Comparison of ENCODE assay signal across 8 cellular contexts in genomic region chr15:99076555-99077308, GRCh38. TPM values are rescaled to one million over a fixed set of nuclear protein-coding genes. Genes with fewer than 3 reads are reported as not detected.
A peak's percentile ranks its signal among the peaks of the same experiment; 100 is the strongest.
DNase-seq lines count a peak whose midpoint lies in the region; ATAC-seq, FAIRE-seq and TF ChIP-seq lines count a peak whose summit lies in the region.

No MANE protein-coding gene starts in this region.

- H3K36me3 ChIP-seq in neural cell (ENCODE audit: insufficient read depth, low read length), result no peaks in the 10 kb centered on the region

- peaks cover 5% of the 10 kb centered on the region for H3K4me1 Mint-ChIP-seq in activated T-cell treated with anti-CD3 and anti-CD28 coated beads, Interleukin-2, amount 50 U/mL, for 72 hours (ENCODE audit: low read depth)

- H3K9ac ChIP-seq in neural cell (ENCODE audit: low read length), result no peak overlapping the region

- peak overlapping the region; percentile 77 to 80 for H3K4me3 Mint-ChIP-seq in activated T-cell treated with anti-CD3 and anti-CD28 coated beads, Interleukin-2, amount 50 U/mL, for 72 hours

- peak overlapping the region; percentile 85 for H3K27ac Mint-ChIP-seq in activated T-cell treated with anti-CD3 and anti-CD28 coated beads, Interleukin-2, amount 50 U/mL, for 72 hours

- peaks cover 24% of the 10 kb centered on the region for H3K27me3 Mint-ChIP-seq in activated T-cell treated with anti-CD3 and anti-CD28 coated beads, Interleukin-2, amount 50 U/mL, for 72 hours (ENCODE audit: low read depth)

- no peaks in the 10 kb centered on the region for H3K9me2 ChIP-seq in neural cell (ENCODE audit: insufficient read depth, low read length)

- ATAC-seq in GM21526 (IDR thresholded peaks at IDR 0.05; ENCODE audit: low FRiP score, unreplicated experiment), result peak; percentile 87
- peak; percentile 70 to 78 for ATAC-seq in activated T-cell treated with anti-CD3 and anti-CD28 coated beads, Interleukin-2, amount 50 U/mL, for 72 hours (replicated peaks in 1 of 2)

- DNase-seq in Daoy (ENCODE audit: low read depth) (peak; percentile 78), HTR-8/SVneo (ENCODE audit: insufficient read length, low spot score) (peak; percentile 75), NOMO-1 treated with dmso at 0.1 percent for 144 hours (lab: John Stamatoyannopoulos, UW; ENCODE audit: unreplicated experiment) (peak; percentile 32), fibroblast of the conjunctiva (ENCODE audit: low read depth) (peak; percentile 82), ureter (ENCODE audit: low spot score) (peak; percentile 74)
- DNase-seq in activated T-cell treated with anti-CD3 and anti-CD28 coated beads, Interleukin-2, amount 50 U/mL, for 72 hours, result peak; percentile 39 to 47

- peak; percentile 83 for TF ChIP-seq CTCF in neural cell (IDR thresholded peaks at IDR 0.05; ENCODE audit: poor library complexity, severe bottlenecking)

- no peaks in the 10 kb centered on the region for H3K9me3 Mint-ChIP-seq in activated T-cell treated with anti-CD3 and anti-CD28 coated beads, Interleukin-2, amount 50 U/mL, for 72 hours

- FAIRE-seq in HTR-8/SVneo (lab: Jason Lieb, UNC), result peak; percentile 73

- no peaks in the 10 kb centered on the region for H3K27me3 ChIP-seq in neural cell (ENCODE audit: insufficient read depth, low read depth, low read length)

- no peak overlapping the region for H3K4me3 ChIP-seq in neural cell (ENCODE audit: low read length)

- H3K27ac ChIP-seq in neural cell (ENCODE audit: low read length), result no peak overlapping the region

- H3K36me3 Mint-ChIP-seq in activated T-cell treated with anti-CD3 and anti-CD28 coated beads, Interleukin-2, amount 50 U/mL, for 72 hours (ENCODE audit: insufficient read depth in 2 of 2), result no peaks in the 10 kb centered on the region

- TF ChIP-seq EP300 in neural cell (conservative IDR thresholded peaks at IDR 0.05; ENCODE audit: poor library complexity, severe bottlenecking), result no peak

- no peak overlapping the region for H3K4me2 ChIP-seq in neural cell (ENCODE audit: low read length)

- no peaks in the 10 kb centered on the region for H3K9me3 ChIP-seq in neural cell (ENCODE audit: low read length)

- no peaks in the 10 kb centered on the region for H4K20me1 ChIP-seq in neural cell (ENCODE audit: insufficient read depth)

- TF ChIP-seq RAD21 in neural cell (conservative IDR thresholded peaks at IDR 0.05), result peak; percentile 84

- H2AFZ ChIP-seq in neural cell (ENCODE audit: low read depth, low read length), result no peak overlapping the region

- no peaks in the 10 kb centered on the region for H3F3A ChIP-seq in neural cell (ENCODE audit: insufficient read depth, low read length, poor library complexity, severe bottlenecking)

- H3K79me2 ChIP-seq in neural cell (replicated peaks; ENCODE audit: insufficient read depth, low read length), result no peaks in the 10 kb centered on the region

TF ChIP-seq in neural cell, 6 proteins besides CTCF, POLR2A, EP300 and RAD21:
- TF ChIP-seq TAF1 (IDR thresholded peaks at IDR 0.05; ENCODE audit: low read depth) (no peak), POLR2AphosphoS5 (IDR thresholded peaks at IDR 0.05) (no peak), SMC3 (conservative IDR thresholded peaks at IDR 0.05; ENCODE audit: poor library complexity) (peak; percentile 85)

RNA-seq across cellular contexts. Expression of gene SYNM, which starts 28.1 kb away (rescaled TPM):
- total RNA-seq in Daoy (2014; rRNA removed; shearing (Covaris generic)), result 9.3 and 11.8 TPM in 2 replicates
- 1 to 10 TPM; 2.8 to 3.3 TPM for total RNA-seq in activated T-cell treated with anti-CD3 and anti-CD28 coated beads, Interleukin-2, amount 50 U/mL, for 72 hours
- 5.7 and 7.2 TPM in 2 replicates for polyA plus RNA-seq in neural cell
- polyA minus RNA-seq in neural cell, result 13.6 and 16.9 TPM in 2 replicates
- 189 TPM for total RNA-seq in ureter

Comparison
In these comparisons a context has a peak if more than half of its experiments do, and no peak if none do; other contexts are left out.
1. DNase-seq: peak in every context shown above with its lines; median percentile 82 in fibroblast of the conjunctiva; 78 in Daoy; 75 in HTR-8/SVneo; 74 in ureter; 43 in activated T-cell treated with anti-CD3 and anti-CD28 coated beads, Interleukin-2, amount 50 U/mL, for 72 hours; 32 in NOMO-1 treated with dmso at 0.1 percent for 144 hours.
2. RNA of gene SYNM, which starts 28.1 kb away (total RNA-seq): 189 TPM in ureter (single experiment); 9.3 to 11.8 TPM in Daoy and 2.8 to 3.3 TPM in activated T-cell treated with anti-CD3 and anti-CD28 coated beads, Interleukin-2, amount 50 U/mL, for 72 hours; every median in the first group is over 10 times any median in the second.